ENCODE assay signal across 13 cellular contexts in genomic region chr9:123048748-123049147, GRCh38. TPM values are rescaled to one million over a fixed set of nuclear protein-coding genes. Genes with fewer than 3 reads are reported as not detected.
DNase-seq lines count a peak whose midpoint lies in the region; ATAC-seq, FAIRE-seq and TF ChIP-seq lines count a peak whose summit lies in the region.
"Had no signal": no experiment of that assay in that cellular context is flagged by ENCODE, and none has a peak within 500 bp of the region (broad histone marks: within the 10 kb centered on the region; RNA-seq: fewer than 3 reads in every experiment).

No MANE protein-coding gene starts in this region.

- peak in 2 of 4 donors; percentile 24 to 31 for ATAC-seq in pancreas
- no peak for ATAC-seq in naive thymus-derived CD8-positive, alpha-beta T cell
- ATAC-seq in HG02678 (IDR thresholded peaks at IDR 0.05; ENCODE audit: unreplicated experiment) = no peak
- ATAC-seq: WTC11 had no signal

- intact Hi-C loops in pancreas (cut with DNase I) (no loop called here), posterior cingulate gyrus (cut with DNase I) (no loop called here)

- H3K36me3 ChIP-seq in ACC112 (ENCODE audit: insufficient read depth, low read length) = no peaks in the 10 kb centered on the region
- H3K36me3 ChIP-seq in pancreas = no peaks in the 10 kb centered on the region
- H3K36me3 ChIP-seq: HAP-1 had no signal

- no peak overlapping the region for H3K4me3 Mint-ChIP-seq in naive thymus-derived CD8-positive, alpha-beta T cell
- H3K4me3 Mint-ChIP-seq: activated T-helper 1 cell treated with anti-CD3 and anti-CD28 coated beads, Interleukin-12 subunit alpha, Interleukin-12 subunit beta, Interleukin-2, Interleukin-4 antibody, amounts not matched to agents 30 ng/mL and 10 ng/mL and 1 ng/mL, durations not matched to agents 14 hours and 24 hours and 36 hours; WTC11 had no signal

- no peaks in the 10 kb centered on the region for H3K9me3 Mint-ChIP-seq in naive thymus-derived CD8-positive, alpha-beta T cell
- H3K9me3 Mint-ChIP-seq: activated T-helper 1 cell treated with anti-CD3 and anti-CD28 coated beads, Interleukin-12 subunit alpha, Interleukin-12 subunit beta, Interleukin-2, Interleukin-4 antibody, amounts not matched to agents 30 ng/mL and 10 ng/mL and 1 ng/mL, durations not matched to agents 14 hours and 24 hours and 36 hours; WTC11 had no signal

- H3K9me3 ChIP-seq in pancreas = no peaks in the 10 kb centered on the region
- H3K9me3 ChIP-seq: HAP-1 had no signal

- peaks cover 2% of the 10 kb centered on the region for H3K79me2 ChIP-seq in ACC112 (ENCODE audit: control insufficient read depth, insufficient read depth, low read length, unreplicated experiment)

- H3K4me1 ChIP-seq in ACC112 (ENCODE audit: control insufficient read depth, insufficient read depth, low read length, unreplicated experiment) (peaks cover 24% of the 10 kb centered on the region), pancreas (peaks cover 0 to 26% (median 17%) of the 10 kb centered on the region in 3 donors)

- no peak overlapping the region; the same call in 1 of the 2 replicates for H3K4me3 ChIP-seq in ACC112 (ENCODE audit: low read depth, low read length)
- no peak overlapping the region for H3K4me3 ChIP-seq in pancreas
- H3K4me3 ChIP-seq: HAP-1 had no signal

- WGBS in pancreas, 2 donors = 20 to 24% methylated on average over 2 of the region's 2 CpGs

- DNase-seq in NCI-H2081 (lab: John Stamatoyannopoulos, UW) = peak; percentile 48 to 79
- peak; percentile 58 for DNase-seq in fibroblast of gingiva (ENCODE audit: low read depth)
- DNase-seq in pancreas = no peak
- no peak for DNase-seq in posterior cingulate gyrus
- DNase-seq in naive thymus-derived CD8-positive, alpha-beta T cell = no peak
- no peak for DNase-seq in GM19238 (ENCODE audit: insufficient read length, low spot score)
- DNase-seq: caudate nucleus; stimulated activated CD4-positive, alpha-beta T cell treated with anti-CD3 and anti-CD28 coated beads, Interleukin-15, amount 100 ng/mL, for 24 hours had no signal

- peaks cover 0 to 7% (median 2%) of the 10 kb centered on the region in 4 donors for H3K4me1 Mint-ChIP-seq in naive thymus-derived CD8-positive, alpha-beta T cell

- POLR2A ChIA-PET in naive thymus-derived CD8-positive, alpha-beta T cell (lab: Charles Lee) = no interaction called here

- H2AFZ ChIP-seq in ACC112 (ENCODE audit: low read length, unreplicated experiment) = no peak overlapping the region

- H3K27me3 Mint-ChIP-seq in naive thymus-derived CD8-positive, alpha-beta T cell = no peaks in the 10 kb centered on the region

- peak; percentile 89 for FAIRE-seq in pancreas (lab: Jason Lieb, UNC)

- H3K36me3 Mint-ChIP-seq in naive thymus-derived CD8-positive, alpha-beta T cell = peaks cover 0 to 38% (median 6%) of the 10 kb centered on the region in 3 donors

- H3K27ac Mint-ChIP-seq in naive thymus-derived CD8-positive, alpha-beta T cell = peak overlapping the region in 2 of 10 donors; percentile 8 to 24
- H3K27ac Mint-ChIP-seq: activated T-helper 1 cell treated with anti-CD3 and anti-CD28 coated beads, Interleukin-12 subunit alpha, Interleukin-12 subunit beta, Interleukin-2, Interleukin-4 antibody, amounts not matched to agents 30 ng/mL and 10 ng/mL and 1 ng/mL, durations not matched to agents 14 hours and 24 hours and 36 hours; WTC11 had no signal

- TF ChIP-seq CTCF in pancreas (IDR thresholded peaks at IDR 0.05) = no peak

- H3K27ac ChIP-seq in ACC112 (ENCODE audit: low read depth, low read length) (peak overlapping the region; percentile 58), pancreas (no peak overlapping the region)

- no peaks in the 10 kb centered on the region for H3K27me3 ChIP-seq in ACC112 (ENCODE audit: insufficient read depth, low read length)
- no peaks in the 10 kb centered on the region for H3K27me3 ChIP-seq in pancreas

RNA-seq across cellular contexts. Expression of gene GPR21, which starts 15.3 kb away (rescaled TPM):
- under 1 TPM in 4 of 6 donors, not detected in 2; 0.16 to 0.97 (median 0.65) TPM for total RNA-seq in pancreas
- polyA plus RNA-seq in pancreas = under 1 TPM in 1 of 2 donors, not detected in 1; 0.23 TPM
- total RNA-seq in naive thymus-derived CD8-positive, alpha-beta T cell = under 1 TPM; 0.60 to 0.91 TPM
- not detected for polyA plus RNA-seq in naive thymus-derived CD8-positive, alpha-beta T cell

Comparison
In these comparisons a context has a peak if more than half of its experiments do, and no peak if none do; other contexts are left out.
1. DNase-seq: peak in NCI-H2081 (2 of 2) and fibroblast of gingiva (single experiment); none in pancreas (0 of 6), posterior cingulate gyrus (0 of 10), naive thymus-derived CD8-positive, alpha-beta T cell (0 of 10) and GM19238 (single experiment).